ENCODE assay signal across 1 cellular context in the genomic region with DNA sequence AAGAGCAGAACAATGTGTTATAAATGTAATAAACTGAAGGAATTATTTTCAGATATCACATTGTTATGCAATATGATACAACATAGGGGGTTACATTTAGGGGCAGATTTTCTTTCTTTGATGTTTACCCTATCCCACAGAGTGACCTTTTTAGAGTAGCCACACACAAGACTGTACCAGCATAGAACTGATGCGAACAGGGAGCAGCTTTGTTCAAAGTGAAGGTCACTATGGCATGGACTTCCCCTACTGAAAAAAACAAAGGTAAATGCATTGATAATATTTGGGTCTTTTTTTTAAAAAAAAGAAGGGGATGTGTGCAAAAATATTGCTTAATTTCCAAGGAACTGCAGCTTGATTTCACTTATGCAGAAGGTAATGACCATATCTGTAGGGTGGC.
TF ChIP-seq lines count a peak whose summit lies in the region.

No MANE protein-coding gene starts in this region.

TF ChIP-seq in HepG2, 621 proteins besides CTCF, POLR2A, EP300 and RAD21 (continued from another document):
- peak; percentile 21; the same call in 1 of the 2 replicates for TF ChIP-seq NR2F6 (IDR thresholded peaks at IDR 0.05)
- 0 out of 2 replicates have a peak, but pooled peaks have one; percentile 15 for TF ChIP-seq NR2F6 (CRISPR knock-in tag; IDR thresholded peaks at IDR 0.05)
- no peak for TF ChIP-seq MEIS1 (CRISPR knock-in tag; IDR thresholded peaks at IDR 0.05; ENCODE audit: borderline replicate concordance)
- TF ChIP-seq ZNF790 (CRISPR knock-in tag; IDR thresholded peaks at IDR 0.05; ENCODE audit: borderline replicate concordance): no peak
- no peak for TF ChIP-seq SOX6 (IDR thresholded peaks at IDR 0.05)
- peak; percentile 49; the same call in 1 of the 2 replicates for TF ChIP-seq SOX6 (CRISPR knock-in tag; IDR thresholded peaks at IDR 0.05)
- TF ChIP-seq, protein P1, sequence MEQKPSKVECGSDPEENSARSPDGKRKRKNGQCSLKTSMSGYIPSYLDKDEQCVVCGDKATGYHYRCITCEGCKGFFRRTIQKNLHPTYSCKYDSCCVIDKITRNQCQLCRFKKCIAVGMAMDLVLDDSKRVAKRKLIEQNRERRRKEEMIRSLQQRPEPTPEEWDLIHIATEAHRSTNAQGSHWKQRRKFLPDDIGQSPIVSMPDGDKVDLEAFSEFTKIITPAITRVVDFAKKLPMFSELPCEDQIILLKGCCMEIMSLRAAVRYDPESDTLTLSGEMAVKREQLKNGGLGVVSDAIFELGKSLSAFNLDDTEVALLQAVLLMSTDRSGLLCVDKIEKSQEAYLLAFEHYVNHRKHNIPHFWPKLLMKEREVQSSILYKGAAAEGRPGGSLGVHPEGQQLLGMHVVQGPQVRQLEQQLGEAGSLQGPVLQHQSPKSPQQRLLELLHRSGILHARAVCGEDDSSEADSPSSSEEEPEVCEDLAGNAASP (CRISPR knock-in tag; IDR thresholded peaks at IDR 0.05; ENCODE audit: borderline replicate concordance): 0 out of 2 replicates have a peak, but pooled peaks have one; percentile 20
- no peak for TF ChIP-seq ZNF816 (CRISPR knock-in tag; IDR thresholded peaks at IDR 0.05; ENCODE audit: borderline replicate concordance)
- TF ChIP-seq, protein P2, sequence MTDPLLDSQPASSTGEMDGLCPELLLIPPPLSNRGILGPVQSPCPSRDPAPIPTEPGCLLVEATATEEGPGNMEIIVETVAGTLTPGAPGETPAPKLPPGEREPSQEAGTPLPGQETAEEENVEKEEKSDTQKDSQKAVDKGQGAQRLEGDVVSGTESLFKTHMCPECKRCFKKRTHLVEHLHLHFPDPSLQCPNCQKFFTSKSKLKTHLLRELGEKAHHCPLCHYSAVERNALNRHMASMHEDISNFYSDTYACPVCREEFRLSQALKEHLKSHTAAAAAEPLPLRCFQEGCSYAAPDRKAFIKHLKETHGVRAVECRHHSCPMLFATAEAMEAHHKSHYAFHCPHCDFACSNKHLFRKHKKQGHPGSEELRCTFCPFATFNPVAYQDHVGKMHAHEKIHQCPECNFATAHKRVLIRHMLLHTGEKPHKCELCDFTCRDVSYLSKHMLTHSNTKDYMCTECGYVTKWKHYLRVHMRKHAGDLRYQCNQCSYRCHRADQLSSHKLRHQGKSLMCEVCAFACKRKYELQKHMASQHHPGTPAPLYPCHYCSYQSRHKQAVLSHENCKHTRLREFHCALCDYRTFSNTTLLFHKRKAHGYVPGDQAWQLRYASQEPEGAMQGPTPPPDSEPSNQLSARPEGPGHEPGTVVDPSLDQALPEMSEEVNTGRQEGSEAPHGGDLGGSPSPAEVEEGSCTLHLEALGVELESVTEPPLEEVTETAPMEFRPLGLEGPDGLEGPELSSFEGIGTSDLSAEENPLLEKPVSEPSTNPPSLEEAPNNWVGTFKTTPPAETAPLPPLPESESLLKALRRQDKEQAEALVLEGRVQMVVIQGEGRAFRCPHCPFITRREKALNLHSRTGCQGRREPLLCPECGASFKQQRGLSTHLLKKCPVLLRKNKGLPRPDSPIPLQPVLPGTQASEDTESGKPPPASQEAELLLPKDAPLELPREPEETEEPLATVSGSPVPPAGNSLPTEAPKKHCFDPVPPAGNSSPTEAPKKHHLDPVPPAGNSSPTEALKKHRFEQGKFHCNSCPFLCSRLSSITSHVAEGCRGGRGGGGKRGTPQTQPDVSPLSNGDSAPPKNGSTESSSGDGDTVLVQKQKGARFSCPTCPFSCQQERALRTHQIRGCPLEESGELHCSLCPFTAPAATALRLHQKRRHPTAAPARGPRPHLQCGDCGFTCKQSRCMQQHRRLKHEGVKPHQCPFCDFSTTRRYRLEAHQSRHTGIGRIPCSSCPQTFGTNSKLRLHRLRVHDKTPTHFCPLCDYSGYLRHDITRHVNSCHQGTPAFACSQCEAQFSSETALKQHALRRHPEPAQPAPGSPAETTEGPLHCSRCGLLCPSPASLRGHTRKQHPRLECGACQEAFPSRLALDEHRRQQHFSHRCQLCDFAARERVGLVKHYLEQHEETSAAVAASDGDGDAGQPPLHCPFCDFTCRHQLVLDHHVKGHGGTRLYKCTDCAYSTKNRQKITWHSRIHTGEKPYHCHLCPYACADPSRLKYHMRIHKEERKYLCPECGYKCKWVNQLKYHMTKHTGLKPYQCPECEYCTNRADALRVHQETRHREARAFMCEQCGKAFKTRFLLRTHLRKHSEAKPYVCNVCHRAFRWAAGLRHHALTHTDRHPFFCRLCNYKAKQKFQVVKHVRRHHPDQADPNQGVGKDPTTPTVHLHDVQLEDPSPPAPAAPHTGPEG (CRISPR knock-in tag; IDR thresholded peaks at IDR 0.05): no peak
- TF ChIP-seq NONO (IDR thresholded peaks at IDR 0.05): no peak
- no peak for TF ChIP-seq NONO (CRISPR knock-in tag; conservative IDR thresholded peaks at IDR 0.05)
- TF ChIP-seq, protein P3, sequence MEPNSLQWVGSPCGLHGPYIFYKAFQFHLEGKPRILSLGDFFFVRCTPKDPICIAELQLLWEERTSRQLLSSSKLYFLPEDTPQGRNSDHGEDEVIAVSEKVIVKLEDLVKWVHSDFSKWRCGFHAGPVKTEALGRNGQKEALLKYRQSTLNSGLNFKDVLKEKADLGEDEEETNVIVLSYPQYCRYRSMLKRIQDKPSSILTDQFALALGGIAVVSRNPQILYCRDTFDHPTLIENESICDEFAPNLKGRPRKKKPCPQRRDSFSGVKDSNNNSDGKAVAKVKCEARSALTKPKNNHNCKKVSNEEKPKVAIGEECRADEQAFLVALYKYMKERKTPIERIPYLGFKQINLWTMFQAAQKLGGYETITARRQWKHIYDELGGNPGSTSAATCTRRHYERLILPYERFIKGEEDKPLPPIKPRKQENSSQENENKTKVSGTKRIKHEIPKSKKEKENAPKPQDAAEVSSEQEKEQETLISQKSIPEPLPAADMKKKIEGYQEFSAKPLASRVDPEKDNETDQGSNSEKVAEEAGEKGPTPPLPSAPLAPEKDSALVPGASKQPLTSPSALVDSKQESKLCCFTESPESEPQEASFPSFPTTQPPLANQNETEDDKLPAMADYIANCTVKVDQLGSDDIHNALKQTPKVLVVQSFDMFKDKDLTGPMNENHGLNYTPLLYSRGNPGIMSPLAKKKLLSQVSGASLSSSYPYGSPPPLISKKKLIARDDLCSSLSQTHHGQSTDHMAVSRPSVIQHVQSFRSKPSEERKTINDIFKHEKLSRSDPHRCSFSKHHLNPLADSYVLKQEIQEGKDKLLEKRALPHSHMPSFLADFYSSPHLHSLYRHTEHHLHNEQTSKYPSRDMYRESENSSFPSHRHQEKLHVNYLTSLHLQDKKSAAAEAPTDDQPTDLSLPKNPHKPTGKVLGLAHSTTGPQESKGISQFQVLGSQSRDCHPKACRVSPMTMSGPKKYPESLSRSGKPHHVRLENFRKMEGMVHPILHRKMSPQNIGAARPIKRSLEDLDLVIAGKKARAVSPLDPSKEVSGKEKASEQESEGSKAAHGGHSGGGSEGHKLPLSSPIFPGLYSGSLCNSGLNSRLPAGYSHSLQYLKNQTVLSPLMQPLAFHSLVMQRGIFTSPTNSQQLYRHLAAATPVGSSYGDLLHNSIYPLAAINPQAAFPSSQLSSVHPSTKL (CRISPR knock-in tag; IDR thresholded peaks at IDR 0.05): peak; percentile 39; the same call in 1 of the 2 replicates
- peak; percentile 31; the same call in 1 of the 2 replicates for TF ChIP-seq ISL2 (CRISPR knock-in tag; IDR thresholded peaks at IDR 0.05)
- TF ChIP-seq SOX5 (CRISPR knock-in tag; IDR thresholded peaks at IDR 0.05; ENCODE audit: borderline replicate concordance): peak; percentile 49; the same call in 1 of the 2 replicates
- no peak for TF ChIP-seq ZNF501 (CRISPR knock-in tag; IDR thresholded peaks at IDR 0.05)
- TF ChIP-seq, protein P4, sequence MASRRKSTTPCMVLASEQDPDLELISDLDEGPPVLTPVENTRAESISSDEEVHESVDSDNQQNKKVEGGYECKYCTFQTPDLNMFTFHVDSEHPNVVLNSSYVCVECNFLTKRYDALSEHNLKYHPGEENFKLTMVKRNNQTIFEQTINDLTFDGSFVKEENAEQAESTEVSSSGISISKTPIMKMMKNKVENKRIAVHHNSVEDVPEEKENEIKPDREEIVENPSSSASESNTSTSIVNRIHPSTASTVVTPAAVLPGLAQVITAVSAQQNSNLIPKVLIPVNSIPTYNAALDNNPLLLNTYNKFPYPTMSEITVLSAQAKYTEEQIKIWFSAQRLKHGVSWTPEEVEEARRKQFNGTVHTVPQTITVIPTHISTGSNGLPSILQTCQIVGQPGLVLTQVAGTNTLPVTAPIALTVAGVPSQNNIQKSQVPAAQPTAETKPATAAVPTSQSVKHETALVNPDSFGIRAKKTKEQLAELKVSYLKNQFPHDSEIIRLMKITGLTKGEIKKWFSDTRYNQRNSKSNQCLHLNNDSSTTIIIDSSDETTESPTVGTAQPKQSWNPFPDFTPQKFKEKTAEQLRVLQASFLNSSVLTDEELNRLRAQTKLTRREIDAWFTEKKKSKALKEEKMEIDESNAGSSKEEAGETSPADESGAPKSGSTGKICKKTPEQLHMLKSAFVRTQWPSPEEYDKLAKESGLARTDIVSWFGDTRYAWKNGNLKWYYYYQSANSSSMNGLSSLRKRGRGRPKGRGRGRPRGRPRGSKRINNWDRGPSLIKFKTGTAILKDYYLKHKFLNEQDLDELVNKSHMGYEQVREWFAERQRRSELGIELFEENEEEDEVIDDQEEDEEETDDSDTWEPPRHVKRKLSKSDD (CRISPR knock-in tag; IDR thresholded peaks at IDR 0.05; ENCODE audit: low read depth): no peak
- no peak for TF ChIP-seq FOXA1 (IDR thresholded peaks at IDR 0.05)
- TF ChIP-seq FOXA1 (CRISPR knock-in tag; IDR thresholded peaks at IDR 0.05): 0 out of 2 replicates have a peak, but pooled peaks have one; percentile 12
- 0 out of 2 replicates have a peak, but pooled peaks have one; percentile 3 for TF ChIP-seq CEBPG (CRISPR knock-in tag; IDR thresholded peaks at IDR 0.05)
- no peak for TF ChIP-seq ZNF260 (CRISPR knock-in tag; IDR thresholded peaks at IDR 0.05; ENCODE audit: borderline replicate concordance, low read depth)
- TF ChIP-seq RBFOX2 (IDR thresholded peaks at IDR 0.05; ENCODE audit: low read depth, low read length): no peak
- no peak for TF ChIP-seq RCOR2 (CRISPR knock-in tag; IDR thresholded peaks at IDR 0.05)
- TF ChIP-seq, protein P5, sequence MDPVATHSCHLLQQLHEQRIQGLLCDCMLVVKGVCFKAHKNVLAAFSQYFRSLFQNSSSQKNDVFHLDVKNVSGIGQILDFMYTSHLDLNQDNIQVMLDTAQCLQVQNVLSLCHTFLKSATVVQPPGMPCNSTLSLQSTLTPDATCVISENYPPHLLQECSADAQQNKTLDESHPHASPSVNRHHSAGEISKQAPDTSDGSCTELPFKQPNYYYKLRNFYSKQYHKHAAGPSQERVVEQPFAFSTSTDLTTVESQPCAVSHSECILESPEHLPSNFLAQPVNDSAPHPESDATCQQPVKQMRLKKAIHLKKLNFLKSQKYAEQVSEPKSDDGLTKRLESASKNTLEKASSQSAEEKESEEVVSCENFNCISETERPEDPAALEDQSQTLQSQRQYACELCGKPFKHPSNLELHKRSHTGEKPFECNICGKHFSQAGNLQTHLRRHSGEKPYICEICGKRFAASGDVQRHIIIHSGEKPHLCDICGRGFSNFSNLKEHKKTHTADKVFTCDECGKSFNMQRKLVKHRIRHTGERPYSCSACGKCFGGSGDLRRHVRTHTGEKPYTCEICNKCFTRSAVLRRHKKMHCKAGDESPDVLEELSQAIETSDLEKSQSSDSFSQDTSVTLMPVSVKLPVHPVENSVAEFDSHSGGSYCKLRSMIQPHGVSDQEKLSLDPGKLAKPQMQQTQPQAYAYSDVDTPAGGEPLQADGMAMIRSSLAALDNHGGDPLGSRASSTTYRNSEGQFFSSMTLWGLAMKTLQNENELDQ (CRISPR knock-in tag; IDR thresholded peaks at IDR 0.05; ENCODE audit: borderline replicate concordance): no peak
- TF ChIP-seq, protein P6, sequence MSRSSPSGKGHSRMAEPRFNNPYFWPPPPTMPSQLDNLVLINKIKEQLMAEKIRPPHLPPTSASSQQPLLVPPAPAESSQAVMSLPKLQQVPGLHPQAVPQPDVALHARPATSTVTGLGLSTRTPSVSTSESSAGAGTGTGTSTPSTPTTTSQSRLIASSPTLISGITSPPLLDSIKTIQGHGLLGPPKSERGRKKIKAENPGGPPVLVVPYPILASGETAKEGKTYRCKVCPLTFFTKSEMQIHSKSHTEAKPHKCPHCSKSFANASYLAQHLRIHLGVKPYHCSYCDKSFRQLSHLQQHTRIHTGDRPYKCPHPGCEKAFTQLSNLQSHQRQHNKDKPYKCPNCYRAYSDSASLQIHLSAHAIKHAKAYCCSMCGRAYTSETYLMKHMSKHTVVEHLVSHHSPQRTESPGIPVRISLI (CRISPR knock-in tag; IDR thresholded peaks at IDR 0.05; ENCODE audit: borderline replicate concordance): peak; percentile 81; the same call in 1 of the 2 replicates
- TF ChIP-seq RARA (CRISPR knock-in tag; IDR thresholded peaks at IDR 0.05): peak; percentile 20; the same call in 1 of the 2 replicates
- no peak for TF ChIP-seq YY1 (IDR thresholded peaks at IDR 0.05; ENCODE audit: insufficient read depth, insufficient replicate concordance, low read depth, low read length)
- no peak for TF ChIP-seq CCAR2 (optimal IDR thresholded peaks at IDR 0.05; ENCODE audit: low read depth, low read length)
- peak; percentile 89 for TF ChIP-seq MTF1 (CRISPR knock-in tag; IDR thresholded peaks at IDR 0.05)
- no peak for TF ChIP-seq XBP1 (CRISPR knock-in tag; IDR thresholded peaks at IDR 0.05)
- TF ChIP-seq FOXP1 (IDR thresholded peaks at IDR 0.05): no peak
- no peak for TF ChIP-seq FOXP1 (CRISPR knock-in tag; IDR thresholded peaks at IDR 0.05)
- no peak for TF ChIP-seq ATM (IDR thresholded peaks at IDR 0.05; ENCODE audit: borderline replicate concordance)
- TF ChIP-seq, protein P7, sequence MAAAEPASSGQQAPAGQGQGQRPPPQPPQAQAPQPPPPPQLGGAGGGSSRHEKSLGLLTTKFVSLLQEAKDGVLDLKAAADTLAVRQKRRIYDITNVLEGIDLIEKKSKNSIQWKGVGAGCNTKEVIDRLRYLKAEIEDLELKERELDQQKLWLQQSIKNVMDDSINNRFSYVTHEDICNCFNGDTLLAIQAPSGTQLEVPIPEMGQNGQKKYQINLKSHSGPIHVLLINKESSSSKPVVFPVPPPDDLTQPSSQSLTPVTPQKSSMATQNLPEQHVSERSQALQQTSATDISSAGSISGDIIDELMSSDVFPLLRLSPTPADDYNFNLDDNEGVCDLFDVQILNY (CRISPR knock-in tag; conservative IDR thresholded peaks at IDR 0.05): no peak
- TF ChIP-seq ZKSCAN8 (CRISPR knock-in tag; IDR thresholded peaks at IDR 0.05; ENCODE audit: borderline replicate concordance): no peak
- TF ChIP-seq TEAD3 (CRISPR knock-in tag; optimal IDR thresholded peaks at IDR 0.05; ENCODE audit: borderline replicate concordance): no peak
- TF ChIP-seq CENPT (CRISPR knock-in tag; IDR thresholded peaks at IDR 0.05; ENCODE audit: low read depth): no peak
- TF ChIP-seq, protein P8, sequence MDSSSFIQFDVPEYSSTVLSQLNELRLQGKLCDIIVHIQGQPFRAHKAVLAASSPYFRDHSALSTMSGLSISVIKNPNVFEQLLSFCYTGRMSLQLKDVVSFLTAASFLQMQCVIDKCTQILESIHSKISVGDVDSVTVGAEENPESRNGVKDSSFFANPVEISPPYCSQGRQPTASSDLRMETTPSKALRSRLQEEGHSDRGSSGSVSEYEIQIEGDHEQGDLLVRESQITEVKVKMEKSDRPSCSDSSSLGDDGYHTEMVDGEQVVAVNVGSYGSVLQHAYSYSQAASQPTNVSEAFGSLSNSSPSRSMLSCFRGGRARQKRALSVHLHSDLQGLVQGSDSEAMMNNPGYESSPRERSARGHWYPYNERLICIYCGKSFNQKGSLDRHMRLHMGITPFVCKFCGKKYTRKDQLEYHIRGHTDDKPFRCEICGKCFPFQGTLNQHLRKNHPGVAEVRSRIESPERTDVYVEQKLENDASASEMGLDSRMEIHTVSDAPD (CRISPR knock-in tag; IDR thresholded peaks at IDR 0.05): no peak
- 0 out of 2 replicates have a peak, but pooled peaks have one; percentile 21 for TF ChIP-seq NCOA2 (CRISPR knock-in tag; IDR thresholded peaks at IDR 0.05)
